In genomic region chr10:133287832-133288500, GRCh38 we compare ENCODE assay signal across 29 cellular contexts. TPM values are rescaled to one million over a fixed set of nuclear protein-coding genes. Genes with fewer than 3 reads are reported as not detected.
A peak's percentile ranks its signal among the peaks of the same experiment; 100 is the strongest.
DNase-seq lines count a peak whose midpoint lies in the region; ATAC-seq lines count a peak whose summit lies in the region.
"Had no signal": no experiment of that assay in that cellular context is flagged by ENCODE, and none has a peak within 500 bp of the region (broad histone marks: within the 10 kb centered on the region; RNA-seq: fewer than 3 reads in every experiment).

No MANE protein-coding gene starts in this region.

- ATAC-seq in esophagus mucosa = peak; percentile 25

- no peak for DNase-seq in 8988T
- DNase-seq: activated CD4-positive, alpha-beta T cell treated with anti-CD3 and anti-CD28 coated beads for 4 hours; activated effector memory CD4-positive, alpha-beta T cell treated with anti-CD3 and anti-CD28 coated beads, Interleukin-2, amount 50 U/mL, for 16 hours; activated naive CD8-positive, alpha-beta T cell treated with anti-CD3 and anti-CD28 coated beads, Interleukin-2, amount 10 ng/mL, durations not matched to agents 7 days and 5 days; activated T-cell treated with anti-CD3 and anti-CD28 coated beads, Interleukin-2, amount 50 U/mL, for 1 hour; BE2C; CD8-positive, alpha-beta memory T cell; colonic mucosa; DMS 273 treated with DMSO at 0.1 percent for 48 hours; effector memory CD4-positive, alpha-beta T cell; EL; glutamatergic neuron; H9; islet precursor cell; left ventricle myocardium inferior; NCI-H146; NCI-H2107; NCI-H748 treated with DMSO at 0.1 percent for 48 hours; stimulated activated CD4-positive, alpha-beta T cell treated with anti-CD3 and anti-CD28 coated beads, Interleukin-12 subunit alpha, Interleukin-12 subunit beta, amount 100 ng/mL, for 4 hours; stimulated activated CD4-positive, alpha-beta T cell treated with anti-CD3 and anti-CD28 coated beads, Interleukin-4, amount 100 ng/mL, for 1 hour; SW 1271; T-helper 9 cell had no signal

RNA-seq across cellular contexts. Expression of gene ADAM8, which starts 11.3 kb away (rescaled TPM):
- 2.5 TPM for total RNA-seq in esophagus mucosa

RNA-seq across cellular contexts. Expression of gene TUBGCP2, which starts 20.7 kb away (rescaled TPM):
- total RNA-seq in esophagus mucosa = 35.8 TPM

RNA-seq across cellular contexts. Expression of gene ZNF511, which starts 20.7 kb away (rescaled TPM):
- total RNA-seq in esophagus mucosa = 34.9 TPM

RNA-seq across cellular contexts. Expression of gene CALY, which starts 48.7 kb away (rescaled TPM):
- not detected for total RNA-seq in esophagus mucosa
- total RNA-seq: ascending aorta, left ventricle myocardium inferior, mesenteric fat pad, myocyte, right lobe of liver had no signal

RNA-seq across cellular contexts. Expression of gene VENTX, which starts 50.3 kb away (rescaled TPM):
- 0.12 TPM for total RNA-seq in esophagus mucosa
- total RNA-seq: cardiac muscle cell; CD8-positive, alpha-beta memory T cell; epithelial cell of proximal tubule had no signal
